1 cellular context compared by ENCODE assay signal in the genomic region with DNA sequence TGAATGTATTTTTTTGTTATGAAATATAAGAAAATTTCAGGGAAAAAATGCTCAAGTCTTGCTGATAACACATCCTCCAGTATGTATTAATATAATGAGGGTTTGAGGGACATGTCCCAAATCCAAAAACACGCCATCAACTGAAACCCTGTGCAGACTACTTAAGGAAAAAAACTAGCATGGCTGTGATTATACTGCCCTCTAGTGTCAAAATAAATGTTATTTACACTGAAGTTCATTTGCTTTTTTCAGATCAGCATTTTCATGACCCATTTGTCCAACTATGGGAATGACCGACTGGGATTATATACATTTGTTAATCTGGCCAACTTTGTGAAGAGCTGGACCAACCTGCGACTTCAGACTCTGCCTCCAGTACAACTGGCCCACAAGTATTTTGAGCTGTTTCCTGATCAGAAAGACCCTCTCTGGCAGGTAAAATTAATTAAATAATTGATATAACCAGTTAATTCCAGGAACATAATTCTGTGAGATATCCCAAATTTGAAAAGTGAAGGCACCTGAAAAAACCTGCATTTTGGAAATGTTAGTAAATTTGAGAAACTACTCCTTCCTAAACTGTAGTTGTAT.
TF ChIP-seq lines count a peak whose summit lies in the region.

No MANE protein-coding gene starts in this region.

TF ChIP-seq in GM23338, 12 proteins besides CTCF, POLR2A, EP300 and RAD21 (continued from another document):
- TF ChIP-seq, protein P1, sequence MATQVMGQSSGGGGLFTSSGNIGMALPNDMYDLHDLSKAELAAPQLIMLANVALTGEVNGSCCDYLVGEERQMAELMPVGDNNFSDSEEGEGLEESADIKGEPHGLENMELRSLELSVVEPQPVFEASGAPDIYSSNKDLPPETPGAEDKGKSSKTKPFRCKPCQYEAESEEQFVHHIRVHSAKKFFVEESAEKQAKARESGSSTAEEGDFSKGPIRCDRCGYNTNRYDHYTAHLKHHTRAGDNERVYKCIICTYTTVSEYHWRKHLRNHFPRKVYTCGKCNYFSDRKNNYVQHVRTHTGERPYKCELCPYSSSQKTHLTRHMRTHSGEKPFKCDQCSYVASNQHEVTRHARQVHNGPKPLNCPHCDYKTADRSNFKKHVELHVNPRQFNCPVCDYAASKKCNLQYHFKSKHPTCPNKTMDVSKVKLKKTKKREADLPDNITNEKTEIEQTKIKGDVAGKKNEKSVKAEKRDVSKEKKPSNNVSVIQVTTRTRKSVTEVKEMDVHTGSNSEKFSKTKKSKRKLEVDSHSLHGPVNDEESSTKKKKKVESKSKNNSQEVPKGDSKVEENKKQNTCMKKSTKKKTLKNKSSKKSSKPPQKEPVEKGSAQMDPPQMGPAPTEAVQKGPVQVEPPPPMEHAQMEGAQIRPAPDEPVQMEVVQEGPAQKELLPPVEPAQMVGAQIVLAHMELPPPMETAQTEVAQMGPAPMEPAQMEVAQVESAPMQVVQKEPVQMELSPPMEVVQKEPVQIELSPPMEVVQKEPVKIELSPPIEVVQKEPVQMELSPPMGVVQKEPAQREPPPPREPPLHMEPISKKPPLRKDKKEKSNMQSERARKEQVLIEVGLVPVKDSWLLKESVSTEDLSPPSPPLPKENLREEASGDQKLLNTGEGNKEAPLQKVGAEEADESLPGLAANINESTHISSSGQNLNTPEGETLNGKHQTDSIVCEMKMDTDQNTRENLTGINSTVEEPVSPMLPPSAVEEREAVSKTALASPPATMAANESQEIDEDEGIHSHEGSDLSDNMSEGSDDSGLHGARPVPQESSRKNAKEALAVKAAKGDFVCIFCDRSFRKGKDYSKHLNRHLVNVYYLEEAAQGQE (IDR thresholded peaks at IDR 0.05; ENCODE audit: unreplicated experiment): no peak
- TF ChIP-seq POLR2AphosphoS5 (IDR thresholded peaks at IDR 0.05; ENCODE audit: low read depth): no peak
- no peak for TF ChIP-seq ZNF114 (CRISPR knock-in tag; IDR thresholded peaks at IDR 0.05)
